Comparison of ENCODE assay signal across 28 cellular contexts in genomic region chr1:155880251-155880650, GRCh38.
"Had no signal": no experiment of that assay in that cellular context is flagged by ENCODE, and none has a peak within 500 bp of the region (broad histone marks: within the 10 kb centered on the region; RNA-seq: fewer than 3 reads in every experiment).

No MANE protein-coding gene starts in this region.

- H3K27me3 ChIP-seq: stomach, suprapubic skin, testis, thyroid gland, tibial artery, tibial nerve, transverse colon, upper lobe of left lung, upper lobe of right lung, uterus, vagina had no signal

- ATAC-seq: stimulated activated effector memory CD8-positive, alpha-beta T cell treated with anti-CD3 and anti-CD28 coated beads, Interleukin-12 subunit alpha, Interleukin-12 subunit beta, amount 100 ng/mL, for 72 hours; stimulated activated memory B cell treated with anti-CD40 and anti-IgM and Interleukin-4, amounts not matched to agents 10 μg/mL and 1 μg/mL and 100 μg/mL, for 72 hours; stimulated activated naive B cell treated with anti-CD40 and anti-IgM and Interleukin-4, amounts not matched to agents 10 μg/mL and 1 μg/mL and 100 μg/mL, for 72 hours; stimulated activated naive CD8-positive, alpha-beta T cell treated with anti-CD3 and anti-CD28 coated beads, Interleukin-15, amount 100 ng/mL, for 72 hours; stimulated activated naive CD8-positive, alpha-beta T cell treated with anti-CD3 and anti-CD28 coated beads, Interleukin-15, Interleukin-2, amounts not matched to agents 100 U/mL and 50 U/mL, for 24 hours; upper lobe of right lung had no signal

- H3K36me3 ChIP-seq: suprapubic skin, thyroid gland, transverse colon, uterus had no signal

- H3K9me3 ChIP-seq: stomach, suprapubic skin, testis, thoracic aorta, thyroid gland, tibial artery, tibial nerve, transverse colon, upper lobe of left lung, upper lobe of right lung, uterus, vagina had no signal

- H3K4me3 ChIP-seq: stomach, suprapubic skin, testis, thoracic aorta, thyroid gland, tibial artery, tibial nerve, transverse colon, upper lobe of left lung, upper lobe of right lung, uterus, vagina had no signal

- H3K4me1 ChIP-seq: stomach, suprapubic skin, thyroid gland, tibial artery, upper lobe of left lung, upper lobe of right lung, uterus, vagina had no signal

- H3K27ac ChIP-seq: stomach, suprapubic skin, testis, thoracic aorta, thyroid gland, tibial artery, tibial nerve, transverse colon, upper lobe of left lung, upper lobe of right lung, uterus, vagina had no signal

- DNase-seq: stimulated activated CD4-positive, alpha-beta T cell treated with anti-CD3 and anti-CD28 coated beads, Interleukin-2, amount 100 ng/mL, for 48 hours; stimulated activated CD4-positive, alpha-beta T cell treated with anti-CD3 and anti-CD28 coated beads, Interleukin-4, amount 100 ng/mL, for 1 hour; stimulated activated CD4-positive, alpha-beta T cell treated with anti-CD3 and anti-CD28 coated beads, Interleukin-4, amount 100 ng/mL, for 24 hours; stimulated activated CD4-positive, alpha-beta T cell treated with anti-CD3 and anti-CD28 coated beads, Interleukin-4, amount 100 ng/mL, for 4 hours; stimulated activated CD8-positive, alpha-beta memory T cell treated with anti-CD3 and anti-CD28 coated beads, Interleukin-4, amount 100 ng/mL, for 48 hours; stimulated activated naive B cell treated with anti-CD40 and anti-IgM and Interleukin-4, amounts not matched to agents 10 μg/mL and 1 μg/mL and 100 μg/mL, for 72 hours; stimulated activated naive CD4-positive, alpha-beta T cell; stimulated activated naive CD4-positive, alpha-beta T cell treated with Interleukin-2 at 50 U/mL for 16 hours; stimulated activated naive CD8-positive, alpha-beta T cell treated with anti-CD3 and anti-CD28 coated beads, Interleukin-15, amount 100 ng/mL, for 72 hours; stimulated activated naive CD8-positive, alpha-beta T cell treated with anti-CD3 and anti-CD28 coated beads, Interleukin-15, Interleukin-2, amounts not matched to agents 100 U/mL and 50 U/mL, for 24 hours; stomach; substantia nigra; testis; thyroid gland; tibial artery; transverse colon; trophoblast cell; upper lobe of left lung; upper lobe of right lung; uterus had no signal

- H3K27me3 Mint-ChIP-seq: stimulated activated memory B cell treated with anti-CD40 and anti-IgM and Interleukin-4, amounts not matched to agents 10 μg/mL and 1 μg/mL and 100 μg/mL, for 72 hours; stimulated activated naive B cell treated with anti-CD40 and anti-IgM and Interleukin-4, amounts not matched to agents 10 μg/mL and 1 μg/mL and 100 μg/mL, for 72 hours; stimulated activated naive CD8-positive, alpha-beta T cell treated with anti-CD3 and anti-CD28 coated beads, Interleukin-15, amount 100 ng/mL, for 72 hours; stimulated activated naive CD8-positive, alpha-beta T cell treated with anti-CD3 and anti-CD28 coated beads, Interleukin-15, Interleukin-2, amounts not matched to agents 100 ng/mL and 50 ng/mL, for 24 hours had no signal

- H3K27ac Mint-ChIP-seq: stimulated activated effector memory CD8-positive, alpha-beta T cell treated with anti-CD3 and anti-CD28 coated beads, Interleukin-12 subunit alpha, Interleukin-12 subunit beta, amount 100 ng/mL, for 72 hours; stimulated activated memory B cell treated with anti-CD40 and anti-IgM and Interleukin-4, amounts not matched to agents 10 μg/mL and 1 μg/mL and 100 μg/mL, for 72 hours; stimulated activated naive B cell treated with anti-CD40 and anti-IgM and Interleukin-4, amounts not matched to agents 10 μg/mL and 1 μg/mL and 100 μg/mL, for 72 hours; stimulated activated naive CD8-positive, alpha-beta T cell treated with anti-CD3 and anti-CD28 coated beads, Interleukin-15, Interleukin-2, amounts not matched to agents 100 ng/mL and 50 ng/mL, for 24 hours; type B pancreatic cell had no signal

- H3K36me3 Mint-ChIP-seq: stimulated activated memory B cell treated with anti-CD40 and anti-IgM and Interleukin-4, amounts not matched to agents 10 μg/mL and 1 μg/mL and 100 μg/mL, for 72 hours; type B pancreatic cell had no signal

- H3K4me1 Mint-ChIP-seq: stimulated activated effector memory CD8-positive, alpha-beta T cell treated with anti-CD3 and anti-CD28 coated beads, Interleukin-12 subunit alpha, Interleukin-12 subunit beta, amount 100 ng/mL, for 72 hours; stimulated activated naive CD8-positive, alpha-beta T cell treated with anti-CD3 and anti-CD28 coated beads, Interleukin-15, amount 100 ng/mL, for 72 hours had no signal

- H3K4me3 Mint-ChIP-seq: stimulated activated effector memory CD8-positive, alpha-beta T cell treated with anti-CD3 and anti-CD28 coated beads, Interleukin-12 subunit alpha, Interleukin-12 subunit beta, amount 100 ng/mL, for 72 hours; stimulated activated memory B cell treated with anti-CD40 and anti-IgM and Interleukin-4, amounts not matched to agents 10 μg/mL and 1 μg/mL and 100 μg/mL, for 72 hours; stimulated activated naive B cell treated with anti-CD40 and anti-IgM and Interleukin-4, amounts not matched to agents 10 μg/mL and 1 μg/mL and 100 μg/mL, for 72 hours; stimulated activated naive CD8-positive, alpha-beta T cell treated with anti-CD3 and anti-CD28 coated beads, Interleukin-15, amount 100 ng/mL, for 72 hours; stimulated activated naive CD8-positive, alpha-beta T cell treated with anti-CD3 and anti-CD28 coated beads, Interleukin-15, Interleukin-2, amounts not matched to agents 100 ng/mL and 50 ng/mL, for 24 hours; type B pancreatic cell had no signal

- H3K9me3 Mint-ChIP-seq: stimulated activated effector memory CD8-positive, alpha-beta T cell treated with anti-CD3 and anti-CD28 coated beads, Interleukin-12 subunit alpha, Interleukin-12 subunit beta, amount 100 ng/mL, for 72 hours; stimulated activated memory B cell treated with anti-CD40 and anti-IgM and Interleukin-4, amounts not matched to agents 10 μg/mL and 1 μg/mL and 100 μg/mL, for 72 hours; stimulated activated naive B cell treated with anti-CD40 and anti-IgM and Interleukin-4, amounts not matched to agents 10 μg/mL and 1 μg/mL and 100 μg/mL, for 72 hours; stimulated activated naive CD8-positive, alpha-beta T cell treated with anti-CD3 and anti-CD28 coated beads, Interleukin-15, amount 100 ng/mL, for 72 hours; stimulated activated naive CD8-positive, alpha-beta T cell treated with anti-CD3 and anti-CD28 coated beads, Interleukin-15, Interleukin-2, amounts not matched to agents 100 ng/mL and 50 ng/mL, for 24 hours; type B pancreatic cell had no signal
